Comparison of ENCODE assay signal across 8 cellular contexts in genomic region chr11:47466701-47467250, GRCh38. TPM values are rescaled to one million over a fixed set of nuclear protein-coding genes. Genes with fewer than 3 reads are reported as not detected.
DNase-seq lines count a peak whose midpoint lies in the region; ATAC-seq, FAIRE-seq and TF ChIP-seq lines count a peak whose summit lies in the region.

No MANE protein-coding gene starts in this region.

- H3K9me3 ChIP-seq in BE2C (no peaks in the 10 kb centered on the region), colonic mucosa (no peaks in the 10 kb centered on the region), mucosa of rectum (ENCODE audit: control insufficient read depth in 2 of 2, low read length in 2 of 2) (no peaks in the 10 kb centered on the region)
- no peaks in the 10 kb centered on the region for H3K9me3 ChIP-seq in effector memory CD4-positive, alpha-beta T cell (ENCODE audit: control insufficient read depth, low read length)

- H3K9ac ChIP-seq in colonic mucosa (ENCODE audit: low read depth in 2 of 2, low read length in 2 of 2) = peak overlapping the region in 1 of 2 donors; percentile 44
- H3K9ac ChIP-seq in mucosa of rectum (ENCODE audit: low read depth in 1 of 2, low read length in 2 of 2) = peak overlapping the region in 1 of 2 donors; percentile 30

- intact Hi-C loops in colonic mucosa (cut with DNase I) = no loop called here

- TF ChIP-seq CTCF in BE2C (IDR thresholded peaks at IDR 0.05; ENCODE audit: low read depth, low read length) (no peak), colonic mucosa (IDR thresholded peaks at IDR 0.05) (no peak)

- DNase-seq in BE2C (peak; percentile 44), NCI-H1417 (lab: John Stamatoyannopoulos, UW) (peak; percentile 34 to 91 (median 81)), colonic mucosa (peak; percentile 43), urothelium cell line (ENCODE audit: low spot score) (no peak), NAMALWA (ENCODE audit: low spot score) (no peak)
- DNase-seq in effector memory CD4-positive, alpha-beta T cell = no peak

- H3K27me3 ChIP-seq in BE2C (no peaks in the 10 kb centered on the region), colonic mucosa (no peaks in the 10 kb centered on the region), mucosa of rectum (ENCODE audit: control insufficient read depth in 2 of 2, insufficient read depth in 2 of 2, low read length in 2 of 2) (no peaks in the 10 kb centered on the region)
- no peaks in the 10 kb centered on the region for H3K27me3 ChIP-seq in effector memory CD4-positive, alpha-beta T cell (replicated peaks; ENCODE audit: control insufficient read depth, insufficient read depth, low read length, poor library complexity, severe bottlenecking)

- peaks cover 7% of the 10 kb centered on the region for H3K36me3 ChIP-seq in BE2C
- H3K36me3 ChIP-seq in colonic mucosa = peaks cover 12% of the 10 kb centered on the region
- H3K36me3 ChIP-seq in mucosa of rectum (ENCODE audit: control insufficient read depth in 2 of 2, insufficient read depth in 2 of 2, low read length in 2 of 2) = peaks cover 31 to 42% of the 10 kb centered on the region in 2 donors
- peaks cover 64% of the 10 kb centered on the region for H3K36me3 ChIP-seq in effector memory CD4-positive, alpha-beta T cell (ENCODE audit: control insufficient read depth, insufficient read depth, low read length)

- H3K27ac ChIP-seq in colonic mucosa (no peak overlapping the region), mucosa of rectum (ENCODE audit: low read depth in 2 of 2, low read length in 2 of 2) (peak overlapping the region; percentile 20 to 62)
- H3K27ac ChIP-seq in effector memory CD4-positive, alpha-beta T cell (ENCODE audit: insufficient read depth, low read length, poor library complexity, severe bottlenecking) = no peak overlapping the region

- no peak for ATAC-seq in GM21825 (IDR thresholded peaks at IDR 0.05; ENCODE audit: unreplicated experiment)

- H3K4me1 ChIP-seq in BE2C (peaks cover 3% of the 10 kb centered on the region; the same call in 1 of the 2 replicates), colonic mucosa (peaks cover 8% of the 10 kb centered on the region), mucosa of rectum (ENCODE audit: control insufficient read depth in 2 of 2, insufficient read depth in 2 of 2, low read length in 2 of 2) (peaks cover 11 to 16% of the 10 kb centered on the region in 2 donors)
- H3K4me1 ChIP-seq in effector memory CD4-positive, alpha-beta T cell (ENCODE audit: control insufficient read depth, insufficient read depth, low read length, poor library complexity, severe bottlenecking) = no peaks in the 10 kb centered on the region

- FAIRE-seq in urothelium cell line (lab: Jason Lieb, UNC) = no peak

- H3K4me3 ChIP-seq in BE2C (ENCODE audit: low read depth, low read length) = no peak overlapping the region
- H3K4me3 ChIP-seq in colonic mucosa = no peak overlapping the region
- no peak overlapping the region for H3K4me3 ChIP-seq in mucosa of rectum (ENCODE audit: low read length in 2 of 2)
- H3K4me3 ChIP-seq in effector memory CD4-positive, alpha-beta T cell (ENCODE audit: insufficient read depth, low read depth, low read length, poor library complexity, severe bottlenecking) = no peak overlapping the region

RNA-seq across cellular contexts. Expression of gene RAPSN, which starts 17.8 kb away (rescaled TPM):
- not detected for polyA plus RNA-seq in BE2C (2012; ENCODE audit: insufficient read depth, insufficient read length, low read depth)
- total RNA-seq in colonic mucosa = not detected

RNA-seq across cellular contexts. Expression of gene PSMC3, which starts 40.5 kb away (rescaled TPM):
- 230 TPM for polyA plus RNA-seq in BE2C (2012; ENCODE audit: insufficient read depth, insufficient read length, low read depth)
- 100 to 1,000 TPM in 1 of 2 donors, 10 to 100 TPM in 1; 74.4 to 152 TPM for total RNA-seq in colonic mucosa

RNA-seq across cellular contexts. Expression of gene SLC39A13, which starts 58.4 kb away (rescaled TPM):
- polyA plus RNA-seq in BE2C (2012; ENCODE audit: insufficient read depth, insufficient read length, low read depth) = 41.0 TPM
- 10 to 100 TPM; 14.3 to 18.6 TPM for total RNA-seq in colonic mucosa

Comparison
In these comparisons a context has a peak if more than half of its experiments do, and no peak if none do; other contexts are left out.
1. DNase-seq: peak in BE2C (single experiment), NCI-H1417 (3 of 3) and colonic mucosa (single experiment); none in effector memory CD4-positive, alpha-beta T cell (0 of 3), urothelium cell line (single experiment) and NAMALWA (single experiment).
2. H3K27ac ChIP-seq: peak in mucosa of rectum (2 of 2); none in colonic mucosa (single experiment) and effector memory CD4-positive, alpha-beta T cell (single experiment).